In the genomic region with DNA sequence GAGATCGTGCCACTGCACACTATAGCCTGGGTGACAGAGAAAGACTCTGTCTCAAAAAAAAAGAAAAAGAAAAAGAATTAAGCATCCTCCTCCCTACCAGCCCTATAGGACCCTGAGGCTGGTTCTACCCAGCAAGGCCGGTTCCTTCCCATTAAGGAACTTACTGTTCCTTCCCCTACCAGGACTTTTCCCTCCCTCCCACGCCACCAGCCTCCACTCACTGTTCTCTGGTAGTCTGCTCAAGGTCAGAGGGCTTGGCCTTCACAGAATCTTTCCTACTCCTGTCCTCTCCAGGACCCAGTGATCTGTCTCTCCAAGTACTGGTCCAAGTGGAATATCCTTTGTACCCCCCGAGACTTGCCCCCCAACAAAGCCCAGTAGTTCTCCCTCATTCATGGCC, we compare ENCODE assay signal across 1 cellular context.
TF ChIP-seq lines count a peak whose summit lies in the region.

No MANE protein-coding gene starts in this region.

TF ChIP-seq in H1, 55 proteins besides CTCF, POLR2A, EP300 and RAD21:
- TF ChIP-seq SAP30 (IDR thresholded peaks at IDR 0.05; ENCODE audit: insufficient read depth, insufficient replicate concordance, low read length) (no peak), BACH1 (IDR thresholded peaks at IDR 0.05; ENCODE audit: low read length) (no peak), ZNF274 (IDR thresholded peaks at IDR 0.05; ENCODE audit: borderline replicate concordance, extremely low read depth, low read length) (no peak), SIX5 (IDR thresholded peaks at IDR 0.05; ENCODE audit: low read depth, low read length) (no peak), BCL11A (IDR thresholded peaks at IDR 0.05; ENCODE audit: low read depth in 2 of 2, low read length in 2 of 2) (no peak), BRCA1 (IDR thresholded peaks at IDR 0.05; ENCODE audit: low read depth, low read length) (no peak), CBX5 (IDR thresholded peaks at IDR 0.05; ENCODE audit: low read depth, low read length) (no peak), YY1 (IDR thresholded peaks at IDR 0.05; ENCODE audit: low read depth, low read length) (no peak), SP4 (IDR thresholded peaks at IDR 0.05; ENCODE audit: low read length) (no peak), PHF8 (conservative IDR thresholded peaks at IDR 0.05; ENCODE audit: low read depth, low read length) (no peak), RNF2 (IDR thresholded peaks at IDR 0.05; ENCODE audit: borderline replicate concordance, low read depth, low read length, missing control alignments, poor library complexity, severe bottlenecking) (no peak), TAF7 (optimal IDR thresholded peaks at IDR 0.05; ENCODE audit: borderline replicate concordance, low read depth, low read length) (no peak)
- TF ChIP-seq, protein P1, sequence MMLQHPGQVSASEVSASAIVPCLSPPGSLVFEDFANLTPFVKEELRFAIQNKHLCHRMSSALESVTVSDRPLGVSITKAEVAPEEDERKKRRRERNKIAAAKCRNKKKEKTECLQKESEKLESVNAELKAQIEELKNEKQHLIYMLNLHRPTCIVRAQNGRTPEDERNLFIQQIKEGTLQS (IDR thresholded peaks at IDR 0.05; ENCODE audit: insufficient read depth, low read depth, low read length): no peak
- TF ChIP-seq, protein P2, sequence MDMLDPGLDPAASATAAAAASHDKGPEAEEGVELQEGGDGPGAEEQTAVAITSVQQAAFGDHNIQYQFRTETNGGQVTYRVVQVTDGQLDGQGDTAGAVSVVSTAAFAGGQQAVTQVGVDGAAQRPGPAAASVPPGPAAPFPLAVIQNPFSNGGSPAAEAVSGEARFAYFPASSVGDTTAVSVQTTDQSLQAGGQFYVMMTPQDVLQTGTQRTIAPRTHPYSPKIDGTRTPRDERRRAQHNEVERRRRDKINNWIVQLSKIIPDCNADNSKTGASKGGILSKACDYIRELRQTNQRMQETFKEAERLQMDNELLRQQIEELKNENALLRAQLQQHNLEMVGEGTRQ (IDR thresholded peaks at IDR 0.05; ENCODE audit: low read length): no peak
TF ChIP-seq in H1: peak in this region for 0.
